8 cellular contexts compared by ENCODE assay signal in genomic region chr3:183448369-183449128, GRCh38. TPM values are rescaled to one million over a fixed set of nuclear protein-coding genes. Genes with fewer than 3 reads are reported as not detected.
A peak's percentile ranks its signal among the peaks of the same experiment; 100 is the strongest.
DNase-seq lines count a peak whose midpoint lies in the region; ATAC-seq and TF ChIP-seq lines count a peak whose summit lies in the region.

No MANE protein-coding gene starts in this region.

- 17 to 23% methylated on average over 3 of the region's 3 CpGs for WGBS in body of pancreas, 2 donors

- H4K20me1 ChIP-seq in Loucy (ENCODE audit: insufficient read depth, low read length, poor library complexity, severe bottlenecking), result no peaks in the 10 kb centered on the region

- H3K27me3 ChIP-seq in Loucy (ENCODE audit: insufficient read depth, low read length, poor library complexity, severe bottlenecking) (no peaks in the 10 kb centered on the region), body of pancreas (no peaks in the 10 kb centered on the region)

- H3K9ac ChIP-seq in Loucy (ENCODE audit: low read depth, low read length, poor library complexity, severe bottlenecking), result peak overlapping the region; percentile 79

- DNase-seq in AG04449 (ENCODE audit: low read depth, low spot score) (no peak), dedifferentiated amniotic fluid mesenchymal stem cell (ENCODE audit: extremely low spot score) (peak; percentile 13), midbrain (lab: John Stamatoyannopoulos, UW) (no peak), body of pancreas (no peak), SW480 (ENCODE audit: low spot score) (no peak)
- no peak for DNase-seq in naive thymus-derived CD8-positive, alpha-beta T cell
- DNase-seq in activated CD4-positive, alpha-beta T cell treated with anti-CD3 and anti-CD28 coated beads for 4 hours, result no peak

- H3F3A ChIP-seq in Loucy (ENCODE audit: low read depth), result no peaks in the 10 kb centered on the region

- no peak for ATAC-seq in naive thymus-derived CD8-positive, alpha-beta T cell
- ATAC-seq in body of pancreas, result no peak

- H3K4me1 ChIP-seq in Loucy (ENCODE audit: insufficient read depth, low read length, poor library complexity, severe bottlenecking), result peaks cover 27% of the 10 kb centered on the region
- H3K4me1 ChIP-seq in body of pancreas, result peaks cover 20% of the 10 kb centered on the region

- peaks cover 2 to 19% (median 14%) of the 10 kb centered on the region in 4 donors for H3K4me1 Mint-ChIP-seq in naive thymus-derived CD8-positive, alpha-beta T cell

- peak overlapping the region; percentile 87 to 98 (median 95) for H3K4me3 Mint-ChIP-seq in naive thymus-derived CD8-positive, alpha-beta T cell

- H3K4me3 ChIP-seq in AG04449 (ENCODE audit: low read depth, low read length) (peak overlapping the region; percentile 96), Loucy (ENCODE audit: low read length, poor library complexity, severe bottlenecking) (peak overlapping the region; percentile 88), body of pancreas (no peak overlapping the region)

- H3K9me3 Mint-ChIP-seq in naive thymus-derived CD8-positive, alpha-beta T cell, result peaks cover 0 to 16% (median 11%) of the 10 kb centered on the region in 9 donors

- peak overlapping the region in 4 of 10 donors; percentile 20 to 92 (median 49) for H3K27ac Mint-ChIP-seq in naive thymus-derived CD8-positive, alpha-beta T cell

- no peaks in the 10 kb centered on the region for H3K27me3 Mint-ChIP-seq in naive thymus-derived CD8-positive, alpha-beta T cell

- CTCF ChIA-PET in AG04449 (lab: Yijun Ruan, JAX), result interaction anchor here (1.0 to 1.5 kb wide), 3 partner anchors 31 to 436 kb away, joined by 3 to 4 read pairs (median 3); no protein-coding TSS in a partner anchor

- H3K79me2 ChIP-seq in Loucy (ENCODE audit: insufficient read depth, low read length), result peaks cover 26% of the 10 kb centered on the region

- no peak overlapping the region for H2AFZ ChIP-seq in Loucy (ENCODE audit: low read length)

- POLR2A ChIA-PET in AG04449 (lab: Yijun Ruan, JAX), result no interaction called here
- POLR2A ChIA-PET in naive thymus-derived CD8-positive, alpha-beta T cell (lab: Charles Lee), result no interaction called here

- H3K36me3 ChIP-seq in Loucy (ENCODE audit: insufficient read depth, low read length), result no peaks in the 10 kb centered on the region
- H3K36me3 ChIP-seq in body of pancreas (replicated peaks in 1 of 2; ENCODE audit: insufficient read depth in 1 of 2, low read depth in 2 of 2), result peaks cover 0 to 2% of the 10 kb centered on the region in 2 donors

- no peaks in the 10 kb centered on the region for H3K9me2 ChIP-seq in Loucy (replicated peaks; ENCODE audit: low read depth, low read length)

- TF ChIP-seq CTCF in AG04449 (IDR thresholded peaks at IDR 0.05; ENCODE audit: insufficient read depth, low read length, missing control alignments), result no peak
- no peak for TF ChIP-seq CTCF in Loucy (conservative IDR thresholded peaks at IDR 0.05; ENCODE audit: low read length)
- no peak for TF ChIP-seq CTCF in body of pancreas (IDR thresholded peaks at IDR 0.05)

- peaks cover 7 to 16% (median 9%) of the 10 kb centered on the region in 3 donors for H3K36me3 Mint-ChIP-seq in naive thymus-derived CD8-positive, alpha-beta T cell

- intact Hi-C loops in body of pancreas (cut with DNase I), result no loop called here

- H3K9me3 ChIP-seq in Loucy (ENCODE audit: insufficient read depth, low read depth, low read length), result no peaks in the 10 kb centered on the region
- no peaks in the 10 kb centered on the region for H3K9me3 ChIP-seq in body of pancreas

- H3K27ac ChIP-seq in body of pancreas, result peak overlapping the region in 2 of 4 donors; percentile 79

- TF ChIP-seq POLR2A in body of pancreas (IDR thresholded peaks at IDR 0.05), result no peak

- H3K4me2 ChIP-seq in Loucy (ENCODE audit: low read depth, low read length, poor library complexity, severe bottlenecking), result peak overlapping the region; percentile 88

RNA-seq across cellular contexts. Expression of gene MCF2L2, which starts 20.1 kb away (rescaled TPM):
- total RNA-seq in naive thymus-derived CD8-positive, alpha-beta T cell, result 1 to 10 TPM; 1.3 to 2.5 TPM
- polyA plus RNA-seq in naive thymus-derived CD8-positive, alpha-beta T cell, result under 1 TPM; 0.06 to 0.17 (median 0.14) TPM
- under 1 TPM in 1 of 2 donors, not detected in 1; 0.26 TPM for total RNA-seq in body of pancreas

Comparison
In these comparisons a context has a peak if more than half of its experiments do, and no peak if none do; other contexts are left out.
1. H3K4me3 ChIP-seq: peak in AG04449 (single experiment) and Loucy (single experiment); none in body of pancreas (0 of 2).